In the genomic region with DNA sequence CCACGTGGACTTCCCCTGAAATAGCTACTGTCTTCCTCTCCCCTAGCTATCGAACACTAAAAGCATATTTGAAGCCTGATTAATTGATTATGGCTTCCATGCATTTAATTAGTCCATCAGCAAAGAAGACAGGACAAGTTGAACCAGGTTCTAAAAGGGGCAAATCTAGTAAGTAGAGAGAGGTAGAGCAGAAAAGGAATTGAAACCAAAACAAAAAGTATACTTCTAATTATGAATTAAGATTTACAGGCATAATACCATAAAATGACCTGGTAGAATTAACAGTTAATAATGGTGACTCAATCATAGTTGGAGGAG, we compare ENCODE assay signal across 8 cellular contexts. TPM values are rescaled to one million over a fixed set of nuclear protein-coding genes. Genes with fewer than 3 reads are reported as not detected.
DNase-seq lines count a peak whose midpoint lies in the region; ATAC-seq, FAIRE-seq and TF ChIP-seq lines count a peak whose summit lies in the region.

No MANE protein-coding gene starts in this region.

- peak overlapping the region; percentile 40; the same call in 1 of the 2 replicates for H3K9ac ChIP-seq in HUES64 (ENCODE audit: low read depth, low read length)

- H3K9me3 ChIP-seq in HUES64 (ENCODE audit: insufficient read depth, low read depth, low read length) (no peaks in the 10 kb centered on the region), pancreas (no peaks in the 10 kb centered on the region)

- H3K4me3 ChIP-seq in GM12865 (ENCODE audit: low read depth, low read length) (peak overlapping the region; percentile 87), HUES64 (ENCODE audit: low read length) (peak overlapping the region; percentile 87), dorsolateral prefrontal cortex (peak overlapping the region; percentile 68 to 95 (median 83)), pancreas (peak overlapping the region; percentile 71 to 87 (median 80))

- WGBS in HUES64: 10% methylated on average over 2 of the region's 2 CpGs
- WGBS in pancreas, 2 donors: 0% methylated on average over 2 of the region's 2 CpGs

- DNase-seq in GM12865 (ENCODE audit: low read depth): no peak
- no peak for DNase-seq in dorsolateral prefrontal cortex
- no peak for DNase-seq in pancreas
- DNase-seq in hepatic stellate cell (ENCODE audit: low spot score): no peak
- no peak for DNase-seq in NCI-H510A (lab: John Stamatoyannopoulos, UW)
- no peak for DNase-seq in NCI-H526 treated with DMSO at 0.1 percent for 48 hours (lab: John Stamatoyannopoulos, UW)
- no peak for DNase-seq in left colon

- peaks cover 16% of the 10 kb centered on the region for H3K27me3 ChIP-seq in HUES64 (ENCODE audit: insufficient read depth, low read length)
- no peaks in the 10 kb centered on the region for H3K27me3 ChIP-seq in dorsolateral prefrontal cortex
- no peaks in the 10 kb centered on the region for H3K27me3 ChIP-seq in pancreas

- intact Hi-C loops in dorsolateral prefrontal cortex (cut with DNase I) (loop anchor here (2.0 to 10.0 kb wide), 9 partner anchors 223 to 1063 kb away; partner anchors contain the start of gene COMMD3 (in 1 of the 2)), pancreas (cut with DNase I) (loop anchor here in 1 of 3 donors (10.0 kb wide), 1 partner anchor 991 kb away; no protein-coding TSS in a partner anchor), left colon (cut with DNase I, micrococcal nuclease) (loop anchor here in 1 of 2 donors (10.0 kb wide), 1 partner anchor 311 kb away; the partner anchor contains the start of gene COMMD3)

- no peak for TF ChIP-seq CTCF in GM12865 (IDR thresholded peaks at IDR 0.05; ENCODE audit: insufficient read depth, low read depth, low read length, missing control alignments)
- TF ChIP-seq CTCF in dorsolateral prefrontal cortex (IDR thresholded peaks at IDR 0.05 in 54 of 56, conservative IDR thresholded peaks at IDR 0.05 in 2 of 56; ENCODE audit: low read depth in 1 of 56, partially characterized antibody in 56 of 56): peak in 2 of 56 donors; percentile 0 to 3
- no peak for TF ChIP-seq CTCF in pancreas (IDR thresholded peaks at IDR 0.05)

- peak overlapping the region; percentile 6; the same call in 1 of the 2 replicates for H3K27ac ChIP-seq in HUES64 (ENCODE audit: low read depth, low read length)
- peak overlapping the region; percentile 24 to 95 (median 88) for H3K27ac ChIP-seq in dorsolateral prefrontal cortex
- H3K27ac ChIP-seq in pancreas: peak overlapping the region; percentile 98 to 100 (median 98)

- ATAC-seq in pancreas (no peak), left colon (no peak)

- H3K4me1 ChIP-seq in HUES64 (ENCODE audit: insufficient read depth, low read length): peaks cover 15% of the 10 kb centered on the region
- H3K4me1 ChIP-seq in pancreas: peaks cover 0 to 16% (median 10%) of the 10 kb centered on the region in 3 donors

- peak; percentile 41 for FAIRE-seq in pancreas (lab: Jason Lieb, UNC)

- H3K36me3 ChIP-seq in HUES64 (ENCODE audit: insufficient read depth, low read length) (no peaks in the 10 kb centered on the region), pancreas (no peaks in the 10 kb centered on the region)

RNA-seq across cellular contexts. Expression of gene DNAJC1, which starts 0.4 kb away (rescaled TPM):
- polyA plus RNA-seq in HUES64 (2013, experiment 1 of 2): 14.5 TPM
- 15.7 TPM for polyA plus RNA-seq in HUES64 (2013, experiment 2 of 2)
- 10 to 100 TPM in 119 of 120 experiments, 1 to 10 TPM in 1; 9.1 to 29.3 (median 17.3) TPM for total RNA-seq in dorsolateral prefrontal cortex
- 10 to 100 TPM; 20.5 to 30.7 (median 23.1) TPM for total RNA-seq in pancreas
- 10 to 100 TPM; 16.7 to 16.8 TPM for polyA plus RNA-seq in pancreas
- 10 to 100 TPM; 29.7 to 33.7 TPM for total RNA-seq in left colon

Comparison
In these comparisons a context has a peak if more than half of its experiments do, and no peak if none do; other contexts are left out.
1. H3K27ac ChIP-seq: peak in every context shown above with its lines; median percentile 98 in pancreas; 88 in dorsolateral prefrontal cortex; 6 in HUES64.